8 cellular contexts compared by ENCODE assay signal in genomic region chr6:43510827-43511163, GRCh38. TPM values are rescaled to one million over a fixed set of nuclear protein-coding genes. Genes with fewer than 3 reads are reported as not detected.
A peak's percentile ranks its signal among the peaks of the same experiment; 100 is the strongest.
DNase-seq lines count a peak whose midpoint lies in the region; ATAC-seq and TF ChIP-seq lines count a peak whose summit lies in the region.

No MANE protein-coding gene starts in this region.

- TF ChIP-seq POLR2A in heart left ventricle (IDR thresholded peaks at IDR 0.05) = no peak

- H3K27me3 ChIP-seq in heart left ventricle (peaks cover 0 to 16% (median 0%) of the 10 kb centered on the region in 9 donors), WERI-Rb-1 (ENCODE audit: insufficient read depth, low read depth, severe bottlenecking) (peaks cover 12% of the 10 kb centered on the region)

- 79 to 88% (median 84%) methylated on average over 10 of the region's 10 CpGs for WGBS in heart left ventricle, 4 donors

- peaks cover 36% of the 10 kb centered on the region for H3K4me1 Mint-ChIP-seq in activated CD4-positive, alpha-beta memory T cell treated with anti-CD3 and anti-CD28 coated beads, Interleukin-2, amount 10 ng/mL, durations not matched to agents 7 days and 5 days

- TF ChIP-seq CTCF in heart left ventricle (IDR thresholded peaks at IDR 0.05) = no peak
- TF ChIP-seq CTCF in WERI-Rb-1 (IDR thresholded peaks at IDR 0.05; ENCODE audit: low read depth, low read length) = no peak

- H3K4me3 ChIP-seq in heart left ventricle (peak overlapping the region in 11 of 12 donors; percentile 53 to 83 (median 74)), skeletal muscle cell (ENCODE audit: low read depth, low read length) (peak overlapping the region; percentile 57), WERI-Rb-1 (ENCODE audit: low read depth, low read length) (no peak overlapping the region)

- H3K9me3 ChIP-seq in ES-I3 (ENCODE audit: control insufficient read depth, insufficient read depth, low read length) (no peaks in the 10 kb centered on the region), heart left ventricle (no peaks in the 10 kb centered on the region), WERI-Rb-1 (ENCODE audit: severe bottlenecking) (no peaks in the 10 kb centered on the region)

- intact Hi-C loops in heart left ventricle (cut with DNase I) = no loop called here

- ATAC-seq in heart left ventricle (peak in 2 of 4 donors; percentile 1 to 3), GM21360 (IDR thresholded peaks at IDR 0.05; ENCODE audit: unreplicated experiment) (no peak)

- peaks cover 45% of the 10 kb centered on the region for H3K36me3 Mint-ChIP-seq in activated CD4-positive, alpha-beta memory T cell treated with anti-CD3 and anti-CD28 coated beads, Interleukin-2, amount 10 ng/mL, durations not matched to agents 7 days and 5 days (ENCODE audit: low read depth)

- H3K9me3 Mint-ChIP-seq in activated CD4-positive, alpha-beta memory T cell treated with anti-CD3 and anti-CD28 coated beads, Interleukin-2, amount 10 ng/mL, durations not matched to agents 7 days and 5 days = no peaks in the 10 kb centered on the region

- no peak for DNase-seq in activated CD4-positive, alpha-beta memory T cell treated with anti-CD3 and anti-CD28 coated beads, Interleukin-2, amount 10 ng/mL, durations not matched to agents 7 days and 5 days
- DNase-seq in heart left ventricle (no peak), skeletal muscle cell (ENCODE audit: low read depth) (no peak), WERI-Rb-1 (no peak), epidermal melanocyte (ENCODE audit: insufficient read length, low spot score) (no peak), hippocampal formation (lab: John Stamatoyannopoulos, UW) (no peak)

- H3K9ac ChIP-seq in ES-I3 (ENCODE audit: low read depth, low read length) = peak overlapping the region; percentile 76; the same call in 1 of the 2 replicates

- POLR2A ChIA-PET in activated CD4-positive, alpha-beta memory T cell treated with anti-CD3 and anti-CD28 coated beads, Interleukin-2, amount 10 ng/mL, durations not matched to agents 7 days and 5 days (lab: Charles Lee) = interaction anchor here (1.1 to 1.6 kb wide), 3 partner anchors 8 to 532 kb away, joined by 3 to 7 read pairs (median 5); partner anchors contain the start of gene PEX6

- H3K4me3 Mint-ChIP-seq in activated CD4-positive, alpha-beta memory T cell treated with anti-CD3 and anti-CD28 coated beads, Interleukin-2, amount 10 ng/mL, durations not matched to agents 7 days and 5 days = peak overlapping the region; percentile 62

- CTCF ChIA-PET in activated CD4-positive, alpha-beta memory T cell treated with anti-CD3 and anti-CD28 coated beads, Interleukin-2, amount 10 ng/mL, durations not matched to agents 7 days and 5 days (lab: Charles Lee) = interaction anchor here (1.4 kb wide), 1 partner anchor 53 kb away, joined by 3 read pairs; no protein-coding TSS in a partner anchor

- H3K27me3 Mint-ChIP-seq in activated CD4-positive, alpha-beta memory T cell treated with anti-CD3 and anti-CD28 coated beads, Interleukin-2, amount 10 ng/mL, durations not matched to agents 7 days and 5 days = peaks cover 17% of the 10 kb centered on the region

- no peak overlapping the region for H3K27ac Mint-ChIP-seq in activated CD4-positive, alpha-beta memory T cell treated with anti-CD3 and anti-CD28 coated beads, Interleukin-2, amount 10 ng/mL, durations not matched to agents 7 days and 5 days

- H3K4me1 ChIP-seq in ES-I3 (ENCODE audit: insufficient read depth, low read length) = no peaks in the 10 kb centered on the region
- peaks cover 22 to 84% (median 62%) of the 10 kb centered on the region in 12 donors for H3K4me1 ChIP-seq in heart left ventricle

- H3K36me3 ChIP-seq in ES-I3 (ENCODE audit: insufficient read depth, low read length) (peaks cover 22% of the 10 kb centered on the region), heart left ventricle (peaks cover 0 to 53% (median 43%) of the 10 kb centered on the region in 9 donors), WERI-Rb-1 (peaks cover 58% of the 10 kb centered on the region)

- H3K27ac ChIP-seq in heart left ventricle = peak overlapping the region; percentile 2 to 80 (median 66)
- H3K27ac ChIP-seq in WERI-Rb-1 = no peak overlapping the region

RNA-seq across cellular contexts. Expression of gene LRRC73, which starts 0.6 kb away (rescaled TPM):
- total RNA-seq in activated CD4-positive, alpha-beta memory T cell treated with anti-CD3 and anti-CD28 coated beads, Interleukin-2, amount 10 ng/mL, durations not matched to agents 7 days and 5 days = under 1 TPM; 0.23 to 0.25 TPM
- 1 to 10 TPM in 8 of 9 donors, under 1 TPM in 1; 0.50 to 5.1 (median 1.9) TPM for total RNA-seq in heart left ventricle
- polyA plus RNA-seq in heart left ventricle = 1 to 10 TPM in 1 of 2 donors, under 1 TPM in 1; 0.53 to 1.9 TPM

RNA-seq across cellular contexts. Expression of gene YIPF3, which starts 5.9 kb away (rescaled TPM):
- total RNA-seq in activated CD4-positive, alpha-beta memory T cell treated with anti-CD3 and anti-CD28 coated beads, Interleukin-2, amount 10 ng/mL, durations not matched to agents 7 days and 5 days = 10 to 100 TPM; 71.5 to 77.4 TPM
- total RNA-seq in heart left ventricle = 10 to 100 TPM; 63.4 to 90.3 (median 75.3) TPM
- 100 to 1,000 TPM in 1 of 2 donors, 10 to 100 TPM in 1; 64.5 to 132 TPM for polyA plus RNA-seq in heart left ventricle

RNA-seq across cellular contexts. Expression of gene POLR1C, which starts 6.1 kb away (rescaled TPM):
- 10 to 100 TPM; 24.1 to 24.3 TPM for total RNA-seq in activated CD4-positive, alpha-beta memory T cell treated with anti-CD3 and anti-CD28 coated beads, Interleukin-2, amount 10 ng/mL, durations not matched to agents 7 days and 5 days
- 10 to 100 TPM in 8 of 9 donors, 1 to 10 TPM in 1; 9.5 to 20.6 (median 13.5) TPM for total RNA-seq in heart left ventricle
- 10 to 100 TPM; 11.6 to 52.9 TPM for polyA plus RNA-seq in heart left ventricle

RNA-seq across cellular contexts. Expression of gene TJAP1, which starts 33.4 kb away (rescaled TPM):
- 10 to 100 TPM; 34.7 to 36.6 TPM for total RNA-seq in activated CD4-positive, alpha-beta memory T cell treated with anti-CD3 and anti-CD28 coated beads, Interleukin-2, amount 10 ng/mL, durations not matched to agents 7 days and 5 days
- 10 to 100 TPM; 16.9 to 34.5 (median 19.1) TPM for total RNA-seq in heart left ventricle
- 10 to 100 TPM; 16.5 TPM for polyA plus RNA-seq in heart left ventricle

RNA-seq across cellular contexts. Expression of gene DLK2, which starts 55.4 kb away (rescaled TPM):
- total RNA-seq in activated CD4-positive, alpha-beta memory T cell treated with anti-CD3 and anti-CD28 coated beads, Interleukin-2, amount 10 ng/mL, durations not matched to agents 7 days and 5 days = under 1 TPM; 0.18 to 0.50 TPM
- total RNA-seq in heart left ventricle = 1 to 10 TPM in 8 of 9 donors, under 1 TPM in 1; 0.61 to 4.1 (median 2.6) TPM
- polyA plus RNA-seq in heart left ventricle = 1 to 10 TPM; 3.2 to 8.1 TPM
